In genomic region chr11:76629853-76630599, GRCh38 we compare ENCODE assay signal across 8 cellular contexts. TPM values are rescaled to one million over a fixed set of nuclear protein-coding genes. Genes with fewer than 3 reads are reported as not detected.
DNase-seq lines count a peak whose midpoint lies in the region; ATAC-seq lines count a peak whose summit lies in the region.

No MANE protein-coding gene starts in this region.

- H3K27me3 ChIP-seq in aorta (ENCODE audit: control insufficient read depth in 1 of 2, insufficient read depth in 2 of 2, low read length in 1 of 2): no peaks in the 10 kb centered on the region

- H3K27ac Mint-ChIP-seq in activated naive CD4-positive, alpha-beta T cell treated with anti-CD3 and anti-CD28 coated beads, Interleukin-2, amount 50 U/mL, for 72 hours: peak overlapping the region; percentile 4 to 60
- peak overlapping the region; percentile 89 for H3K27ac Mint-ChIP-seq in memory B cell

- intact Hi-C loops in aorta (cut with DNase I): no loop called here

- peak overlapping the region; percentile 67 for H3K27ac ChIP-seq in caudate nucleus (ENCODE audit: low read depth, low read length)
- peak overlapping the region in 1 of 2 donors; percentile 41 for H3K27ac ChIP-seq in aorta (ENCODE audit: low read depth in 1 of 2, low read length in 2 of 2)

- no peak for DNase-seq in activated naive CD4-positive, alpha-beta T cell treated with anti-CD3 and anti-CD28 coated beads, Interleukin-2, amount 50 U/mL, for 72 hours (ENCODE audit: low spot score in 2 of 2)
- DNase-seq in activated naive CD4-positive, alpha-beta T cell (lab: John Stamatoyannopoulos, UW): no peak
- DNase-seq in caudate nucleus (lab: John Stamatoyannopoulos, UW): no peak
- DNase-seq in memory B cell (ENCODE audit: low spot score in 2 of 2): no peak
- peak; percentile 86 to 92 for DNase-seq in aorta
- DNase-seq in 8988T: no peak
- no peak for DNase-seq in stimulated activated CD4-positive, alpha-beta T cell treated with anti-CD3 and anti-CD28 coated beads, Interleukin-4, amount 100 ng/mL, for 4 hours

- no peak overlapping the region for H3K4me3 ChIP-seq in aorta (ENCODE audit: low read length in 2 of 2)

- H3K36me3 ChIP-seq in aorta (ENCODE audit: control insufficient read depth in 1 of 2, insufficient read depth in 2 of 2, low read length in 1 of 2): no peaks in the 10 kb centered on the region

- ATAC-seq in activated naive CD4-positive, alpha-beta T cell treated with anti-CD3 and anti-CD28 coated beads, Interleukin-2, amount 50 U/mL, for 72 hours: peak in 1 of 2 donors; percentile 17
- peak; percentile 18 for ATAC-seq in memory B cell (ENCODE audit: low read depth)
- ATAC-seq in aorta (ENCODE audit: low FRiP score): peak; percentile 81
- ATAC-seq in HG02798 (IDR thresholded peaks at IDR 0.05; ENCODE audit: poor library complexity, unreplicated experiment): no peak

- H3K4me1 Mint-ChIP-seq in memory B cell: peaks cover 45% of the 10 kb centered on the region

- H3K27me3 Mint-ChIP-seq in memory B cell: peaks cover 15% of the 10 kb centered on the region

- H3K9me3 Mint-ChIP-seq in activated naive CD4-positive, alpha-beta T cell treated with anti-CD3 and anti-CD28 coated beads, Interleukin-2, amount 50 U/mL, for 72 hours: peaks cover 6 to 13% of the 10 kb centered on the region in 2 donors
- peaks cover 7% of the 10 kb centered on the region for H3K9me3 Mint-ChIP-seq in memory B cell

- no peaks in the 10 kb centered on the region for H3K9me3 ChIP-seq in aorta (ENCODE audit: control insufficient read depth, low read length)

- WGBS in aorta, 2 donors: 4% methylated on average over 11 of the region's 11 CpGs

- H3K4me1 ChIP-seq in aorta (ENCODE audit: control insufficient read depth in 1 of 2, insufficient read depth in 2 of 2, low read length in 2 of 2): no peaks in the 10 kb centered on the region

- peak overlapping the region; percentile 13 for H3K4me3 Mint-ChIP-seq in memory B cell

- H3K36me3 Mint-ChIP-seq in activated naive CD4-positive, alpha-beta T cell treated with anti-CD3 and anti-CD28 coated beads, Interleukin-2, amount 50 U/mL, for 72 hours: peaks cover 8 to 13% of the 10 kb centered on the region in 2 donors
- H3K36me3 Mint-ChIP-seq in memory B cell: peaks cover 3% of the 10 kb centered on the region

RNA-seq across cellular contexts. Expression of gene LRRC32, which starts 40.5 kb away (rescaled TPM):
- under 1 TPM; 0.30 to 0.43 TPM for total RNA-seq in activated naive CD4-positive, alpha-beta T cell treated with anti-CD3 and anti-CD28 coated beads, Interleukin-2, amount 50 U/mL, for 72 hours
- total RNA-seq in aorta: 100 to 1,000 TPM; 130 to 174 TPM
- polyA plus RNA-seq in aorta: 100 to 1,000 TPM in 1 of 2 donors, 10 to 100 TPM in 1; 38.8 to 121 TPM

Comparison
In these comparisons a context has a peak if more than half of its experiments do, and no peak if none do; other contexts are left out.
1. DNase-seq: peak in aorta (2 of 2); none in activated naive CD4-positive, alpha-beta T cell treated with anti-CD3 and anti-CD28 coated beads, Interleukin-2, amount 50 U/mL, for 72 hours (0 of 2), activated naive CD4-positive, alpha-beta T cell (0 of 4), caudate nucleus (0 of 61), memory B cell (0 of 2), 8988T (single experiment) and stimulated activated CD4-positive, alpha-beta T cell treated with anti-CD3 and anti-CD28 coated beads, Interleukin-4, amount 100 ng/mL, for 4 hours (0 of 2).
2. RNA of gene LRRC32, which starts 40.5 kb away (total RNA-seq): 130 to 174 TPM in aorta; 0.30 to 0.43 TPM in activated naive CD4-positive, alpha-beta T cell treated with anti-CD3 and anti-CD28 coated beads, Interleukin-2, amount 50 U/mL, for 72 hours; every median in the first group is over 10 times any median in the second.